29 cellular contexts compared by ENCODE assay signal in genomic region chr16:71423865-71424264, GRCh38. TPM values are rescaled to one million over a fixed set of nuclear protein-coding genes. Genes with fewer than 3 reads are reported as not detected.
"Had no signal": no experiment of that assay in that cellular context is flagged by ENCODE, and none has a peak within 500 bp of the region (broad histone marks: within the 10 kb centered on the region; RNA-seq: fewer than 3 reads in every experiment).

No MANE protein-coding gene starts in this region.

- H3K4me1 ChIP-seq: SJCRH30 had no signal

- ATAC-seq: activated CD8-positive, alpha-beta T cell treated with anti-CD3 and anti-CD28 coated beads, Interleukin-2, amount 10 ng/mL, durations not matched to agents 7 days and 5 days; activated naive CD8-positive, alpha-beta T cell treated with anti-CD3 and anti-CD28 coated beads, Interleukin-2, amount 50 U/mL, for 24 hours; Panc1 had no signal

- H3K9me3 ChIP-seq: SJCRH30 had no signal

- FAIRE-seq: TTC549 had no signal

- H3K36me3 Mint-ChIP-seq: activated naive CD4-positive, alpha-beta T cell treated with anti-CD3 and anti-CD28 coated beads, Interleukin-2, amount 10 ng/mL, durations not matched to agents 7 days and 5 days; activated naive CD8-positive, alpha-beta T cell had no signal

- H3K36me3 ChIP-seq: cardiac muscle cell, SJCRH30 had no signal

- H3K27me3 ChIP-seq: SJCRH30 had no signal

- H3K4me3 Mint-ChIP-seq: activated CD4-positive, alpha-beta T cell treated with anti-CD3 and anti-CD28 coated beads, Interleukin-2, amount 10 ng/mL, durations not matched to agents 24 days and 14 days; activated CD8-positive, alpha-beta T cell treated with anti-CD3 and anti-CD28 coated beads, Interleukin-2, amount 10 ng/mL, durations not matched to agents 7 days and 5 days; activated naive CD4-positive, alpha-beta T cell treated with anti-CD3 and anti-CD28 coated beads, Interleukin-2, amount 10 ng/mL, durations not matched to agents 7 days and 5 days; activated naive CD8-positive, alpha-beta T cell; activated naive CD8-positive, alpha-beta T cell treated with anti-CD3 and anti-CD28 coated beads, Interleukin-2, amount 50 U/mL, for 24 hours; activated T-cell treated with anti-CD3 and anti-CD28 coated beads, Interleukin-2, amount 50 U/mL, for 24 hours; T-helper 1 cell treated with Interleukin-12 subunit alpha and Interleukin-12 subunit beta and Interleukin-4 antibody, amounts not matched to agents 30 μg/mL and 1 μg/mL, for 36 hours; T-helper 2 cell treated with Interferon-gamma antibody and Interleukin-4, amounts not matched to agents 5 μg/mL and 100 μg/mL, for 36 hours had no signal

- H3K4me3 ChIP-seq: cardiac muscle cell, SJCRH30, SK-N-MC had no signal

- H3K9me3 Mint-ChIP-seq: activated CD4-positive, alpha-beta T cell treated with anti-CD3 and anti-CD28 coated beads, Interleukin-2, amount 10 ng/mL, durations not matched to agents 24 days and 14 days; activated naive CD4-positive, alpha-beta T cell treated with anti-CD3 and anti-CD28 coated beads, Interleukin-2, amount 10 ng/mL, durations not matched to agents 7 days and 5 days; activated naive CD8-positive, alpha-beta T cell treated with anti-CD3 and anti-CD28 coated beads, Interleukin-2, amount 50 U/mL, for 24 hours; activated T-cell treated with anti-CD3 and anti-CD28 coated beads, Interleukin-2, amount 50 U/mL, for 24 hours; activated T-helper 2 cell treated with anti-CD3 and anti-CD28 coated beads, Interferon-gamma antibody, Interleukin-2, Interleukin-4, amounts not matched to agents 10 μg/mL and 5 μg/mL and 100 μg/mL, durations not matched to agents 14 hours and 24 hours and 36 hours; T-helper 1 cell treated with Interleukin-12 subunit alpha and Interleukin-12 subunit beta and Interleukin-4 antibody, amounts not matched to agents 30 μg/mL and 1 μg/mL, for 36 hours; T-helper 2 cell treated with Interferon-gamma antibody and Interleukin-4, amounts not matched to agents 5 μg/mL and 100 μg/mL, for 36 hours had no signal

- H3K4me1 Mint-ChIP-seq: activated naive CD4-positive, alpha-beta T cell treated with anti-CD3 and anti-CD28 coated beads, Interleukin-2, amount 10 ng/mL, durations not matched to agents 7 days and 5 days; activated naive CD8-positive, alpha-beta T cell treated with anti-CD3 and anti-CD28 coated beads, Interleukin-2, amount 50 U/mL, for 24 hours had no signal

- DNase-seq: activated CD4-positive, alpha-beta T cell treated with anti-CD3 and anti-CD28 coated beads, Interleukin-2, amount 10 ng/mL, durations not matched to agents 24 days and 14 days; activated CD4-positive, alpha-beta T cell treated with anti-CD3 and anti-CD28 coated beads, Interleukin-2, amount 50 U/mL, for 4 hours; activated CD8-positive, alpha-beta T cell treated with anti-CD3 and anti-CD28 coated beads, Interleukin-2, amount 10 ng/mL, durations not matched to agents 7 days and 5 days; activated naive CD4-positive, alpha-beta T cell treated with anti-CD3 and anti-CD28 coated beads, Interleukin-2, amount 10 ng/mL, durations not matched to agents 7 days and 5 days; activated naive CD8-positive, alpha-beta T cell treated with anti-CD3 and anti-CD28 coated beads, Interleukin-2, amount 50 U/mL, for 24 hours; activated T-cell treated with anti-CD3 and anti-CD28 coated beads, Interleukin-2, amount 50 U/mL, for 24 hours; aorta; Karpas-422; KBM-7; NCI-H1105; NCI-H1417 treated with DMSO at 0.1 percent for 48 hours; NCI-H187 treated with DMSO at 0.1 percent for 48 hours; NCI-H2081 treated with DMSO at 0.1 percent for 48 hours; NCI-H226; NCI-H446 treated with DMSO at 0.1 percent for 48 hours; NCI-H524; SHP77; SJCRH30 had no signal

- H3K27ac Mint-ChIP-seq: activated CD4-positive, alpha-beta T cell treated with anti-CD3 and anti-CD28 coated beads, Interleukin-2, amount 10 ng/mL, durations not matched to agents 24 days and 14 days; activated CD8-positive, alpha-beta T cell treated with anti-CD3 and anti-CD28 coated beads, Interleukin-2, amount 10 ng/mL, durations not matched to agents 7 days and 5 days; activated naive CD4-positive, alpha-beta T cell treated with anti-CD3 and anti-CD28 coated beads, Interleukin-2, amount 10 ng/mL, durations not matched to agents 7 days and 5 days; activated naive CD8-positive, alpha-beta T cell; activated naive CD8-positive, alpha-beta T cell treated with anti-CD3 and anti-CD28 coated beads, Interleukin-2, amount 50 U/mL, for 24 hours; activated T-cell treated with anti-CD3 and anti-CD28 coated beads, Interleukin-2, amount 50 U/mL, for 24 hours; activated T-helper 2 cell treated with anti-CD3 and anti-CD28 coated beads, Interferon-gamma antibody, Interleukin-2, Interleukin-4, amounts not matched to agents 10 μg/mL and 5 μg/mL and 100 μg/mL, durations not matched to agents 14 hours and 24 hours and 36 hours; T-helper 1 cell treated with Interleukin-12 subunit alpha and Interleukin-12 subunit beta and Interleukin-4 antibody, amounts not matched to agents 30 μg/mL and 1 μg/mL, for 36 hours; T-helper 2 cell treated with Interferon-gamma antibody and Interleukin-4, amounts not matched to agents 5 μg/mL and 100 μg/mL, for 36 hours had no signal

- H3K27ac ChIP-seq: cardiac muscle cell, SJCRH30, SK-N-MC had no signal

RNA-seq across cellular contexts. Expression of gene TLE7, which starts 18.0 kb away (rescaled TPM):
- total RNA-seq: activated CD4-positive, alpha-beta T cell treated with anti-CD3 and anti-CD28 coated beads, Interleukin-2, amount 10 ng/mL, durations not matched to agents 24 days and 14 days; activated CD8-positive, alpha-beta T cell treated with anti-CD3 and anti-CD28 coated beads, Interleukin-2, amount 10 ng/mL, durations not matched to agents 7 days and 5 days; activated T-helper 2 cell treated with anti-CD3 and anti-CD28 coated beads, Interferon-gamma antibody, Interleukin-2, Interleukin-4, amounts not matched to agents 10 μg/mL and 5 μg/mL and 100 μg/mL, durations not matched to agents 14 hours and 24 hours and 36 hours; aorta; cardiac muscle cell; MCF 10A; RPMI7951; SJCRH30 had no signal
- polyA plus RNA-seq: aorta, cardiac muscle cell, IgD-negative memory B cell had no signal
